In the genomic region with DNA sequence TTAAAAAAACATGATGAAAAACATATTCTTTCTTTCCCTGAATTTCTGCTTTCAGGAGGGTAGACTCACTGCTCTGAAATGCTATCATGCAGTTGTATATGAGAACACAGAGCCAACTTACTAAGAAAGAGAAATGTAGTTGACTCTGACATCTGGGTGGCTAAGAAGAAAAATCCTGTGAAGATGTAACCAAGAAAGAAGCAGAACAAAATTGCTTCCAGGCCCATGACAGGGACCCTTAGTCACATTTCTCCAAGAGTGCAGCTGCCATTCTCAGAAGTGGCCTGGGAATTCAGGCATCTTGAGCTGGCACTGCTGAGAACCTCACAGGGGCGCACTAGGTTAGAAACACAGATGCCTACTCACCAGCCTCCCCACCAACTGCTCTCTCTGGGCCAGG, we compare ENCODE assay signal across 18 cellular contexts.
A peak's percentile ranks its signal among the peaks of the same experiment; 100 is the strongest.
DNase-seq lines count a peak whose midpoint lies in the region; ATAC-seq, FAIRE-seq and TF ChIP-seq lines count a peak whose summit lies in the region.
"Had no signal": no experiment of that assay in that cellular context is flagged by ENCODE, and none has a peak within 500 bp of the region (broad histone marks: within the 10 kb centered on the region; RNA-seq: fewer than 3 reads in every experiment).

No MANE protein-coding gene starts in this region.

- no peak overlapping the region for H3K4me3 Mint-ChIP-seq in astrocyte (ENCODE audit: unreplicated experiment)
- no peak overlapping the region for H3K4me3 Mint-ChIP-seq in H9
- no peak overlapping the region for H3K4me3 Mint-ChIP-seq in T-cell
- H3K4me3 Mint-ChIP-seq: effector memory CD8-positive, alpha-beta T cell; natural killer cell; stimulated activated naive B cell treated with anti-CD40 and anti-IgM and Interleukin-4, amounts not matched to agents 10 μg/mL and 1 μg/mL and 100 μg/mL, for 72 hours had no signal

- H3K27ac Mint-ChIP-seq in astrocyte (ENCODE audit: unreplicated experiment): peak overlapping the region; percentile 60
- H3K27ac Mint-ChIP-seq in H9: no peak overlapping the region
- no peak overlapping the region for H3K27ac Mint-ChIP-seq in T-cell
- H3K27ac Mint-ChIP-seq: effector memory CD8-positive, alpha-beta T cell had no signal

- H4K8ac ChIP-seq in H9 (replicated peaks; ENCODE audit: insufficient read length, low read depth, low read length): no peak overlapping the region

- H3T11ph ChIP-seq in H9 (ENCODE audit: low read length): no peak overlapping the region

- H3K18ac ChIP-seq in H9 (ENCODE audit: insufficient read length, low read depth, low read length): no peak overlapping the region

- H2AK5ac ChIP-seq in H9 (ENCODE audit: insufficient read length, low read length): no peak overlapping the region

- H2BK120ac ChIP-seq in H9 (ENCODE audit: low read depth, low read length, poor library complexity, severe bottlenecking): no peak overlapping the region

- H3K23me2 ChIP-seq in H9 (ENCODE audit: insufficient read length, low read depth, low read length, poor library complexity, severe bottlenecking): no peaks in the 10 kb centered on the region

- H3K79me2 ChIP-seq in astrocyte (ENCODE audit: insufficient read depth, low read length) (peaks cover 79% of the 10 kb centered on the region), smooth muscle cell (ENCODE audit: low read depth) (peaks cover 98% of the 10 kb centered on the region), H9 (ENCODE audit: insufficient read depth, low read length) (no peaks in the 10 kb centered on the region)

- peaks cover 18% of the 10 kb centered on the region for H3K4me1 ChIP-seq in astrocyte (ENCODE audit: insufficient read depth, low read length)
- H3K4me1 ChIP-seq in smooth muscle cell (ENCODE audit: low read depth): peaks cover 13% of the 10 kb centered on the region
- no peaks in the 10 kb centered on the region for H3K4me1 ChIP-seq in H9 (ENCODE audit: insufficient read depth, low read length)
- H3K4me1 ChIP-seq in upper lobe of right lung: peaks cover 22% of the 10 kb centered on the region
- H3K4me1 ChIP-seq: BE2C had no signal

- H3K27ac ChIP-seq in astrocyte (ENCODE audit: low read depth, low read length) (peak overlapping the region; percentile 20), smooth muscle cell (ENCODE audit: low read depth) (peak overlapping the region; percentile 63), H9 (ENCODE audit: insufficient read length, low read depth, low read length) (no peak overlapping the region), upper lobe of right lung (no peak overlapping the region)
- H3K27ac ChIP-seq: brain microvascular endothelial cell had no signal

- CTCF ChIA-PET in T-cell (lab: Charles Lee): no interaction called here

- H3K9me3 Mint-ChIP-seq in astrocyte (ENCODE audit: unreplicated experiment): peaks cover 2% of the 10 kb centered on the region
- peaks cover 4 to 9% of the 10 kb centered on the region in 2 experiments; a peak in 3 of 5 replicates for H3K9me3 Mint-ChIP-seq in H9
- no peaks in the 10 kb centered on the region for H3K9me3 Mint-ChIP-seq in T-cell
- H3K9me3 Mint-ChIP-seq: effector memory CD8-positive, alpha-beta T cell had no signal

- no peak overlapping the region for H2BK15ac ChIP-seq in H9 (ENCODE audit: low read depth, low read length)

- POLR2A ChIA-PET in T-cell (lab: Charles Lee): no interaction called here

- intact Hi-C loops in upper lobe of right lung (cut with DNase I): no loop called here

- no peak overlapping the region for H3K4me2 ChIP-seq in astrocyte (ENCODE audit: low read length)
- H3K4me2 ChIP-seq in smooth muscle cell: no peak overlapping the region
- no peak overlapping the region for H3K4me2 ChIP-seq in H9 (ENCODE audit: insufficient read depth, insufficient read length, low read length)

- no peak overlapping the region for H3K14ac ChIP-seq in H9 (ENCODE audit: insufficient read depth, low read length)

- DNase-seq in GM04503 (ENCODE audit: low read depth): peak; percentile 48
- DNase-seq in astrocyte (ENCODE audit: low read depth): no peak
- peak; percentile 28 for DNase-seq in iris pigment epithelial cell (ENCODE audit: low read depth)
- no peak for DNase-seq in smooth muscle cell (lab: John Stamatoyannopoulos, UW; ENCODE audit: unreplicated experiment)
- no peak for DNase-seq in H9
- no peak for DNase-seq in HPDE6-E6E7 (ENCODE audit: extremely low spot score)
- no peak for DNase-seq in T-cell
- DNase-seq in upper lobe of right lung: no peak
- DNase-seq: BE2C; brain microvascular endothelial cell; effector memory CD8-positive, alpha-beta T cell; hippocampal formation; natural killer cell; NCI-H2029; NCI-H526 treated with DMSO at 0.1 percent for 48 hours; PC-3; stimulated activated naive B cell treated with anti-CD40 and anti-IgM and Interleukin-4, amounts not matched to agents 10 μg/mL and 1 μg/mL and 100 μg/mL, for 72 hours; SW 1271 had no signal

- H3K56ac ChIP-seq in H9 (ENCODE audit: insufficient read length, low read depth, low read length): no peak overlapping the region

- H4K5ac ChIP-seq in H9 (ENCODE audit: insufficient read length, low read depth, low read length): no peak overlapping the region

- TF ChIP-seq CTCF in astrocyte (IDR thresholded peaks at IDR 0.05; ENCODE audit: insufficient read depth, low read depth, low read length) (no peak), smooth muscle cell (IDR thresholded peaks at IDR 0.05; ENCODE audit: borderline replicate concordance, insufficient read depth, poor library complexity, severe bottlenecking) (no peak), H9 (conservative IDR thresholded peaks at IDR 0.05) (no peak), upper lobe of right lung (IDR thresholded peaks at IDR 0.05) (no peak)

- H3K4ac ChIP-seq in H9 (ENCODE audit: low read depth, low read length): no peak overlapping the region

- WGBS in smooth muscle cell (ENCODE audit: low lambda C conversion rate): 89% methylated on average over 1 of the region's 1 CpG
- WGBS in H9 (ENCODE audit: extremely low coverage, insufficient read length, low lambda C conversion rate): no CpG with 5 or more reads among the region's 1 CpG

- peaks cover 60% of the 10 kb centered on the region for H4K20me1 ChIP-seq in astrocyte (ENCODE audit: insufficient read depth, low read length)
- peaks cover 100% of the 10 kb centered on the region for H4K20me1 ChIP-seq in smooth muscle cell (ENCODE audit: low read depth)
- H4K20me1 ChIP-seq in H9 (ENCODE audit: control insufficient read depth, insufficient read depth, insufficient read length): no peaks in the 10 kb centered on the region

- ATAC-seq in T-cell (replicated peaks in 1 of 4) (no peak), upper lobe of right lung (no peak)
- ATAC-seq: effector memory CD8-positive, alpha-beta T cell; natural killer cell; stimulated activated naive B cell treated with anti-CD40 and anti-IgM and Interleukin-4, amounts not matched to agents 10 μg/mL and 1 μg/mL and 100 μg/mL, for 72 hours had no signal

- H3K4me3 ChIP-seq in astrocyte (ENCODE audit: insufficient read depth, low read depth, low read length) (no peak overlapping the region), smooth muscle cell (no peak overlapping the region), upper lobe of right lung (no peak overlapping the region)

- H3K9ac ChIP-seq in astrocyte (ENCODE audit: low read length): no peak overlapping the region
- H3K9ac ChIP-seq in smooth muscle cell (ENCODE audit: low read depth): no peak overlapping the region
- no peak overlapping the region for H3K9ac ChIP-seq in H9 (ENCODE audit: extremely low read depth, insufficient read length, low read length)

- H3K27me3 ChIP-seq in astrocyte (ENCODE audit: insufficient read depth, low read length): no peaks in the 10 kb centered on the region
- H3K27me3 ChIP-seq in smooth muscle cell (ENCODE audit: low read depth): no peaks in the 10 kb centered on the region
- no peaks in the 10 kb centered on the region for H3K27me3 ChIP-seq in H9 (ENCODE audit: insufficient read depth, low read length)
- no peaks in the 10 kb centered on the region for H3K27me3 ChIP-seq in upper lobe of right lung
- H3K27me3 ChIP-seq: BE2C, brain microvascular endothelial cell had no signal

- H3K9me3 ChIP-seq in astrocyte (ENCODE audit: insufficient read depth, low read depth, low read length) (no peaks in the 10 kb centered on the region), smooth muscle cell (replicated peaks; ENCODE audit: low read depth) (no peaks in the 10 kb centered on the region), H9 (ENCODE audit: control insufficient read depth, low read depth, low read length) (no peaks in the 10 kb centered on the region), upper lobe of right lung (no peaks in the 10 kb centered on the region)
- H3K9me3 ChIP-seq: BE2C had no signal

- H3F3A ChIP-seq in smooth muscle cell (ENCODE audit: low read depth): peaks cover 30% of the 10 kb centered on the region

- FAIRE-seq in astrocyte (lab: Jason Lieb, UNC): peak; percentile 63

- H3K27me3 Mint-ChIP-seq in astrocyte (ENCODE audit: low read depth, unreplicated experiment): no peaks in the 10 kb centered on the region
- H3K27me3 Mint-ChIP-seq in H9 (ENCODE audit: low read depth): no peaks in the 10 kb centered on the region
- H3K27me3 Mint-ChIP-seq in T-cell: peaks cover 5 to 13% of the 10 kb centered on the region in 2 donors

- no peak overlapping the region for H2BK12ac ChIP-seq in H9 (ENCODE audit: insufficient read length, low read depth, low read length)

- H2AFZ ChIP-seq in astrocyte (ENCODE audit: low read depth, low read length) (no peak overlapping the region), smooth muscle cell (ENCODE audit: low read depth) (no peak overlapping the region), H9 (ENCODE audit: low read length) (no peak overlapping the region)

- peaks cover 24% of the 10 kb centered on the region for H3K4me1 Mint-ChIP-seq in astrocyte (ENCODE audit: low read depth, unreplicated experiment)
- no peaks in the 10 kb centered on the region for H3K4me1 Mint-ChIP-seq in H9
- no peaks in the 10 kb centered on the region for H3K4me1 Mint-ChIP-seq in T-cell

- no peak overlapping the region for H3K23ac ChIP-seq in H9 (ENCODE audit: insufficient read length, low read depth, low read length)

- H3K36me3 ChIP-seq in astrocyte (ENCODE audit: insufficient read depth, low read length) (no peaks in the 10 kb centered on the region), smooth muscle cell (ENCODE audit: low read depth) (no peaks in the 10 kb centered on the region), upper lobe of right lung (no peaks in the 10 kb centered on the region)
- H3K36me3 ChIP-seq: BE2C, brain microvascular endothelial cell had no signal

- no peak overlapping the region for H2BK5ac ChIP-seq in H9 (ENCODE audit: insufficient read length, low read length)

- H3K79me1 ChIP-seq in H9 (ENCODE audit: insufficient read depth, low read depth, low read length, poor library complexity, severe bottlenecking): no peaks in the 10 kb centered on the region

- H2BK20ac ChIP-seq in H9 (ENCODE audit: low read depth, low read length, poor library complexity, severe bottlenecking): no peak overlapping the region

- peaks cover 14% of the 10 kb centered on the region for H3K36me3 Mint-ChIP-seq in astrocyte (ENCODE audit: low read depth, unreplicated experiment)
- H3K36me3 Mint-ChIP-seq in H9 (ENCODE audit: insufficient read depth in 1 of 3, low read depth in 3 of 3): peaks cover 5 to 11% (median 7%) of the 10 kb centered on the region in 3 experiments; a peak in 4 of 7 replicates
- no peaks in the 10 kb centered on the region for H3K36me3 Mint-ChIP-seq in T-cell
- H3K36me3 Mint-ChIP-seq: natural killer cell; stimulated activated naive B cell treated with anti-CD40 and anti-IgM and Interleukin-4, amounts not matched to agents 10 μg/mL and 1 μg/mL and 100 μg/mL, for 72 hours had no signal

- no peak overlapping the region for H4K91ac ChIP-seq in H9 (ENCODE audit: insufficient read length, low read depth, low read length)

Comparison
In these comparisons a context has a peak if more than half of its experiments do, and no peak if none do; other contexts are left out.
1. DNase-seq: peak in GM04503 (single experiment) and iris pigment epithelial cell (single experiment); none in astrocyte (single experiment), smooth muscle cell (single experiment), H9 (single experiment), HPDE6-E6E7 (single experiment), T-cell (0 of 34) and upper lobe of right lung (single experiment).
2. H3K27ac ChIP-seq: peak in astrocyte (single experiment) and smooth muscle cell (single experiment); none in H9 (single experiment) and upper lobe of right lung (single experiment).